15 cellular contexts compared by ENCODE assay signal in genomic region chr13:77310579-77311279, GRCh38. TPM values are rescaled to one million over a fixed set of nuclear protein-coding genes. Genes with fewer than 3 reads are reported as not detected.
DNase-seq lines count a peak whose midpoint lies in the region; ATAC-seq and TF ChIP-seq lines count a peak whose summit lies in the region.
"Had no signal": no experiment of that assay in that cellular context is flagged by ENCODE, and none has a peak within 500 bp of the region (broad histone marks: within the 10 kb centered on the region; RNA-seq: fewer than 3 reads in every experiment).

No MANE protein-coding gene starts in this region.

- CTCF ChIA-PET in T-cell (lab: Charles Lee): no interaction called here

- no peaks in the 10 kb centered on the region for H3K36me3 ChIP-seq in testis (ENCODE audit: low read depth, missing control alignments)

- no peak for DNase-seq in activated naive CD4-positive, alpha-beta T cell treated with anti-CD3 and anti-CD28 coated beads, Interleukin-2, amount 50 U/mL, for 72 hours (ENCODE audit: low spot score in 2 of 2)
- DNase-seq in T-cell (no peak), glutamatergic neuron (no peak), testis (no peak), AG08395 (ENCODE audit: low spot score) (no peak), KG1 (lab: John Stamatoyannopoulos, UW) (no peak)
- DNase-seq: ACHN; amygdala; DMS153; effector memory CD4-positive, alpha-beta T cell; NCI-H2227 treated with DMSO at 0.1 percent for 48 hours had no signal

- H3K27ac Mint-ChIP-seq in activated naive CD4-positive, alpha-beta T cell treated with anti-CD3 and anti-CD28 coated beads, Interleukin-2, amount 50 U/mL, for 24 hours: peak overlapping the region; percentile 84
- no peak overlapping the region for H3K27ac Mint-ChIP-seq in activated naive CD4-positive, alpha-beta T cell treated with anti-CD3 and anti-CD28 coated beads, Interleukin-2, amount 50 U/mL, for 72 hours
- peak overlapping the region; percentile 20 to 37 for H3K27ac Mint-ChIP-seq in T-cell
- H3K27ac Mint-ChIP-seq in glutamatergic neuron (ENCODE audit: unreplicated experiment): peak overlapping the region; percentile 45
- H3K27ac Mint-ChIP-seq: T-helper 2 cell treated with Interferon-gamma antibody and Interleukin-4, amounts not matched to agents 5 μg/mL and 100 μg/mL, for 36 hours had no signal

- no peak for TF ChIP-seq CTCF in glutamatergic neuron (IDR thresholded peaks at IDR 0.05; ENCODE audit: partially characterized antibody, unreplicated experiment)
- TF ChIP-seq CTCF in testis (IDR thresholded peaks at IDR 0.05): no peak

- peaks cover 37% of the 10 kb centered on the region for H3K4me1 ChIP-seq in testis

- H3K4me3 Mint-ChIP-seq in activated naive CD4-positive, alpha-beta T cell treated with anti-CD3 and anti-CD28 coated beads, Interleukin-2, amount 50 U/mL, for 24 hours: peak overlapping the region; percentile 56
- H3K4me3 Mint-ChIP-seq in T-cell (peak overlapping the region in 1 of 3 donors; percentile 50), glutamatergic neuron (ENCODE audit: unreplicated experiment) (peak overlapping the region; percentile 18)
- H3K4me3 Mint-ChIP-seq: T-helper 2 cell treated with Interferon-gamma antibody and Interleukin-4, amounts not matched to agents 5 μg/mL and 100 μg/mL, for 36 hours had no signal

- no peaks in the 10 kb centered on the region for H3K27me3 ChIP-seq in testis

- 50 to 54% methylated on average over 3 of the region's 3 CpGs for WGBS in testis, 2 donors

- no peaks in the 10 kb centered on the region for H3K27me3 Mint-ChIP-seq in activated naive CD4-positive, alpha-beta T cell treated with anti-CD3 and anti-CD28 coated beads, Interleukin-2, amount 50 U/mL, for 24 hours
- H3K27me3 Mint-ChIP-seq in T-cell (no peaks in the 10 kb centered on the region), glutamatergic neuron (ENCODE audit: unreplicated experiment) (no peaks in the 10 kb centered on the region)

- H3K9me3 ChIP-seq in testis: no peaks in the 10 kb centered on the region

- no peak overlapping the region for H3K4me3 ChIP-seq in testis
- H3K4me3 ChIP-seq: lung had no signal

- peak overlapping the region; percentile 2 to 83 for H3K27ac ChIP-seq in testis

- peaks cover 94% of the 10 kb centered on the region for H3K4me1 Mint-ChIP-seq in activated naive CD4-positive, alpha-beta T cell treated with anti-CD3 and anti-CD28 coated beads, Interleukin-2, amount 50 U/mL, for 24 hours
- H3K4me1 Mint-ChIP-seq in T-cell (peaks cover 91 to 96% (median 93%) of the 10 kb centered on the region in 3 donors), glutamatergic neuron (ENCODE audit: low read depth, unreplicated experiment) (peaks cover 20% of the 10 kb centered on the region)

- H3K36me3 Mint-ChIP-seq in activated naive CD4-positive, alpha-beta T cell treated with anti-CD3 and anti-CD28 coated beads, Interleukin-2, amount 50 U/mL, for 24 hours: peaks cover 2% of the 10 kb centered on the region
- H3K36me3 Mint-ChIP-seq in activated naive CD4-positive, alpha-beta T cell treated with anti-CD3 and anti-CD28 coated beads, Interleukin-2, amount 50 U/mL, for 72 hours: no peaks in the 10 kb centered on the region
- peaks cover 4% of the 10 kb centered on the region for H3K36me3 Mint-ChIP-seq in T-cell
- no peaks in the 10 kb centered on the region for H3K36me3 Mint-ChIP-seq in glutamatergic neuron (ENCODE audit: unreplicated experiment)

- no peaks in the 10 kb centered on the region for H3K9me3 Mint-ChIP-seq in activated naive CD4-positive, alpha-beta T cell treated with anti-CD3 and anti-CD28 coated beads, Interleukin-2, amount 50 U/mL, for 24 hours
- H3K9me3 Mint-ChIP-seq in activated naive CD4-positive, alpha-beta T cell treated with anti-CD3 and anti-CD28 coated beads, Interleukin-2, amount 50 U/mL, for 72 hours: no peaks in the 10 kb centered on the region
- H3K9me3 Mint-ChIP-seq in T-cell: no peaks in the 10 kb centered on the region
- peaks cover 5% of the 10 kb centered on the region for H3K9me3 Mint-ChIP-seq in glutamatergic neuron (ENCODE audit: unreplicated experiment)
- H3K9me3 Mint-ChIP-seq: T-helper 2 cell treated with Interferon-gamma antibody and Interleukin-4, amounts not matched to agents 5 μg/mL and 100 μg/mL, for 36 hours had no signal

- TF ChIP-seq POLR2A in testis (IDR thresholded peaks at IDR 0.05): no peak

- intact Hi-C loops in testis (cut with DNase I; ENCODE audit: low total_unique reads): no loop called here

- POLR2A ChIA-PET in T-cell (lab: Charles Lee): no interaction called here

- no peak for ATAC-seq in activated naive CD4-positive, alpha-beta T cell treated with anti-CD3 and anti-CD28 coated beads, Interleukin-2, amount 50 U/mL, for 72 hours
- ATAC-seq in T-cell (replicated peaks in 1 of 4) (no peak), HG03354 (IDR thresholded peaks at IDR 0.05; ENCODE audit: poor library complexity, severe bottlenecking, unreplicated experiment) (no peak)

RNA-seq across cellular contexts. Expression of gene MYCBP2, which starts 16.2 kb away (rescaled TPM):
- total RNA-seq in activated naive CD4-positive, alpha-beta T cell treated with anti-CD3 and anti-CD28 coated beads, Interleukin-2, amount 50 U/mL, for 72 hours: 100 to 1,000 TPM in 1 of 2 donors, 10 to 100 TPM in 1; 80.1 to 105 TPM
- 100 to 1,000 TPM; 153 to 214 (median 176) TPM for total RNA-seq in T-cell
- 233 TPM for total RNA-seq in glutamatergic neuron (ENCODE audit: unreplicated experiment)
- total RNA-seq in testis: 100 to 1,000 TPM; 188 to 195 TPM
- polyA plus RNA-seq in testis (ENCODE audit: insufficient read depth, low read depth, low replicate concordance): 69.8 TPM

Comparison
In these comparisons a context has a peak if more than half of its experiments do, and no peak if none do; other contexts are left out.
1. H3K27ac Mint-ChIP-seq: peak in activated naive CD4-positive, alpha-beta T cell treated with anti-CD3 and anti-CD28 coated beads, Interleukin-2, amount 50 U/mL, for 24 hours (single experiment), T-cell (2 of 2) and glutamatergic neuron (single experiment); none in activated naive CD4-positive, alpha-beta T cell treated with anti-CD3 and anti-CD28 coated beads, Interleukin-2, amount 50 U/mL, for 72 hours (0 of 2).